ENCODE assay signal across 24 cellular contexts in the genomic region with DNA sequence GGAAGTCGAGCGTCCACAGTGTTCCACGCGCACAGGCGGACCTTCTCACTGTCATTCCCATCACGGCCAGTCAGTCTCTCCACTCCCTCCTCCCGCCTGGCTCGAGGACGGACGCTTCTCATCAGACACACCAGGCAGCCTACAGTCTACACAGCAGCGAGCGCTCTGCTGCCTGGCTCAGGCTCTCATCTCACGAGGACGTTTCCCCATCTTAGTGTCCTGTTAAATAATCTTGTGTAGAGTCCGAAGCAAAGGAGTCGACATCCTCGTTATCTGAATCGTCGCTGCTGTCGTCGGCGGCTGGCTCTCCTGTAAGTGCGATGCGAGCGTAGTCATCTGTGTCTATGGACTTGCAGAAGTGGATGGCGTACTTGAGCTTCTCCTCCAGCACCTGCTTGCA. TPM values are rescaled to one million over a fixed set of nuclear protein-coding genes. Genes with fewer than 3 reads are reported as not detected.
"Had no signal": no experiment of that assay in that cellular context is flagged by ENCODE, and none has a peak within 500 bp of the region (broad histone marks: within the 10 kb centered on the region; RNA-seq: fewer than 3 reads in every experiment).

No MANE protein-coding gene starts in this region.

- H3K9ac ChIP-seq: parathyroid adenoma had no signal

- H3K4me1 ChIP-seq: parathyroid adenoma had no signal

- H3K9me3 ChIP-seq: gastrocnemius medialis, heart left ventricle, tibial nerve had no signal

- DNase-seq: activated CD4-positive, alpha-beta T cell treated with anti-CD3 and anti-CD28 coated beads for 1 hour; activated CD4-positive, alpha-beta T cell treated with anti-CD3 and anti-CD28 coated beads, Interleukin-2, amount 50 U/mL, for 4 hours; activated gamma-delta T cell; activated naive CD8-positive, alpha-beta T cell treated with anti-CD3 and anti-CD28 coated beads for 36 hours; activated T-cell treated with anti-CD3 and anti-CD28 coated beads, Interleukin-2, amount 50 U/mL, for 48 hours; brain microvascular endothelial cell; cerebellar nuclear complex; erythroblast; gastrocnemius medialis; heart left ventricle; left colon; midbrain; stimulated activated CD4-positive, alpha-beta T cell treated with anti-CD3 and anti-CD28 coated beads, Interleukin-15, amount 100 ng/mL, for 24 hours; stimulated activated CD4-positive, alpha-beta T cell treated with anti-CD3 and anti-CD28 coated beads, Interleukin-4, amount 100 ng/mL, for 1 hour; stimulated activated naive CD4-positive, alpha-beta T cell treated with Interleukin-2 at 50 U/mL for 16 hours; substantia nigra; T-helper 1 cell; T1000 had no signal

- H3K4me3 ChIP-seq: gastrocnemius medialis, heart left ventricle, lung, SK-N-MC, tibial nerve had no signal

- H3K4me3 Mint-ChIP-seq: activated naive CD8-positive, alpha-beta T cell treated with anti-CD3 and anti-CD28 coated beads for 36 hours had no signal

- ATAC-seq: gastrocnemius medialis, heart left ventricle, left colon had no signal

- H2AFZ ChIP-seq: parathyroid adenoma had no signal

- H3K27me3 ChIP-seq: brain microvascular endothelial cell had no signal

- H3K27ac ChIP-seq: brain microvascular endothelial cell, gastrocnemius medialis, heart left ventricle, parathyroid adenoma, tibial nerve had no signal

- H3K79me2 ChIP-seq: parathyroid adenoma had no signal

- H3K9me3 Mint-ChIP-seq: activated naive CD8-positive, alpha-beta T cell treated with anti-CD3 and anti-CD28 coated beads for 36 hours had no signal

- H3K27ac Mint-ChIP-seq: activated naive CD8-positive, alpha-beta T cell treated with anti-CD3 and anti-CD28 coated beads for 36 hours had no signal

RNA-seq across cellular contexts. Expression of gene OCA2, which starts 12.4 kb away (rescaled TPM):
- total RNA-seq: activated naive CD8-positive, alpha-beta T cell treated with anti-CD3 and anti-CD28 coated beads for 36 hours; dermis microvascular lymphatic vessel endothelial cell; myocyte had no signal
